16 cellular contexts compared by ENCODE assay signal in genomic region chr15:95864467-95864886, GRCh38.
DNase-seq lines count a peak whose midpoint lies in the region; ATAC-seq and TF ChIP-seq lines count a peak whose summit lies in the region.
"Had no signal": no experiment of that assay in that cellular context is flagged by ENCODE, and none has a peak within 500 bp of the region (broad histone marks: within the 10 kb centered on the region; RNA-seq: fewer than 3 reads in every experiment).

No MANE protein-coding gene starts in this region.

- 81 to 83% methylated on average over 3 of the region's 3 CpGs for WGBS in lower leg skin, 2 donors

- DNase-seq in mucosa of descending colon (peak in 2 of 3 donors; percentile 10 to 28), ureter (ENCODE audit: low spot score) (no peak), AG20443 (ENCODE audit: low spot score) (no peak), lower leg skin (ENCODE audit: low spot score in 2 of 2) (no peak)
- no peak for DNase-seq in effector CD4-positive, alpha-beta T cell
- DNase-seq: activated CD4-positive, alpha-beta T cell treated with anti-CD3 and anti-CD28 coated beads for 36 hours; activated naive CD4-positive, alpha-beta T cell treated with anti-CD3 and anti-CD28 coated beads for 36 hours; colonic mucosa; foreskin fibroblast; kidney; NCI-H510A; SK-N-SH had no signal

- no peaks in the 10 kb centered on the region for H3K36me3 ChIP-seq in mucosa of descending colon (ENCODE audit: low read depth)
- H3K36me3 ChIP-seq: colonic mucosa had no signal

- H3K4me1 ChIP-seq in mucosa of descending colon (ENCODE audit: low read depth) = no peaks in the 10 kb centered on the region
- H3K4me1 ChIP-seq: colonic mucosa had no signal

- no peak for TF ChIP-seq CTCF in mucosa of descending colon (IDR thresholded peaks at IDR 0.05)
- no peak for TF ChIP-seq CTCF in lower leg skin (IDR thresholded peaks at IDR 0.05)

- ATAC-seq in GM18868 (IDR thresholded peaks at IDR 0.05; ENCODE audit: unreplicated experiment) = peak; percentile 73
- ATAC-seq in GM21619 (IDR thresholded peaks at IDR 0.05; ENCODE audit: unreplicated experiment) = peak; percentile 89
- peak; percentile 64 for ATAC-seq in HG03442 (IDR thresholded peaks at IDR 0.05; ENCODE audit: unreplicated experiment)
- no peak for ATAC-seq in mucosa of descending colon
- ATAC-seq: activated CD4-positive, alpha-beta T cell treated with anti-CD3 and anti-CD28 coated beads for 36 hours; K562 had no signal

- no peak for TF ChIP-seq POLR2A in lower leg skin (IDR thresholded peaks at IDR 0.05)

- no peaks in the 10 kb centered on the region for H3K9me3 ChIP-seq in mucosa of descending colon
- H3K9me3 ChIP-seq: colonic mucosa, SK-N-SH had no signal

- H3K4me3 ChIP-seq in mucosa of descending colon (no peak overlapping the region), lower leg skin (ENCODE audit: low read depth, poor library complexity, severe bottlenecking) (no peak overlapping the region)
- H3K4me3 ChIP-seq: colonic mucosa, K562 had no signal

- intact Hi-C loops in mucosa of descending colon (cut with DNase I, micrococcal nuclease) (no loop called here), lower leg skin (cut with DNase I; ENCODE audit: low total_unique reads) (no loop called here)

Comparison
In these comparisons a context has a peak if more than half of its experiments do, and no peak if none do; other contexts are left out.
1. DNase-seq: peak in mucosa of descending colon (2 of 3); none in effector CD4-positive, alpha-beta T cell (single experiment), ureter (single experiment), AG20443 (single experiment) and lower leg skin (0 of 2).